19 cellular contexts compared by ENCODE assay signal in the genomic region with DNA sequence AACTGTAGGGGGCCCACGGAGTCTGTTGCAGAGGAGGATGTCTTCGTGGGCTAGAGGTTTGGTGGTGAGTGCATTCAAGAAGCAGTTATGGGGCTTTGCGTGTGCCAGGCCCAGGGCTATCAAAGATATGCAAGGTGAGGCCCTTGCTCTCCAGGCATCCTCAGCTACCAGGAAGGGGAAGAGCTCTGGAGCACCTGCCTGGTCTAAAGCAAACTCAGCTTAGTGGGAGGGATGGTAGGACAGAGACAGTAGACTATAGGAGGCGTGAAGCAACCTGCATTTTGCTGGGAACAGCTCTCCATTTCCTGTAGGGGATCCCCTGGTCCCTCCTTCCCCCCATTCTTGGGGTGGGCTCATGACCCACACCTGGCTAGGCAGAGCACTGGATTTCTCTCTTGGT.
"Had no signal": no experiment of that assay in that cellular context is flagged by ENCODE, and none has a peak within 500 bp of the region (broad histone marks: within the 10 kb centered on the region; RNA-seq: fewer than 3 reads in every experiment).

No MANE protein-coding gene starts in this region.

- H3K27ac Mint-ChIP-seq: activated CD4-positive, alpha-beta memory T cell treated with anti-CD3 and anti-CD28 coated beads for 36 hours; activated CD4-positive, alpha-beta T cell treated with anti-CD3 and anti-CD28 coated beads, Interleukin-2, amount 10 ng/mL, durations not matched to agents 7 days and 5 days; activated naive CD8-positive, alpha-beta T cell treated with anti-CD3 and anti-CD28 coated beads, Interleukin-2, amount 10 ng/mL, durations not matched to agents 7 days and 5 days; T-helper 1 cell treated with Interleukin-12 subunit alpha and Interleukin-12 subunit beta and Interleukin-4 antibody, amounts not matched to agents 30 μg/mL and 1 μg/mL, for 36 hours had no signal

- H3K4me3 ChIP-seq: adrenal gland had no signal

- ATAC-seq: PC-3 had no signal

- H3K27me3 ChIP-seq: adrenal gland had no signal

- FAIRE-seq: colon had no signal

- H3K4me1 ChIP-seq: adrenal gland had no signal

- H3K36me3 ChIP-seq: adrenal gland had no signal

- DNase-seq: activated CD4-positive, alpha-beta memory T cell treated with anti-CD3 and anti-CD28 coated beads for 36 hours; activated CD4-positive, alpha-beta T cell treated with anti-CD3 and anti-CD28 coated beads, Interleukin-2, amount 10 ng/mL, durations not matched to agents 7 days and 5 days; activated CD4-positive, CD25-positive, alpha-beta regulatory T cell; activated CD8-positive, alpha-beta memory T cell treated with anti-CD3 and anti-CD28 coated beads for 24 hours; activated naive CD4-positive, alpha-beta T cell treated with anti-CD3 and anti-CD28 coated beads, Interleukin-2, amount 50 U/mL, for 16 hours; activated naive CD8-positive, alpha-beta T cell treated with anti-CD3 and anti-CD28 coated beads, Interleukin-2, amount 10 ng/mL, durations not matched to agents 7 days and 5 days; cerebellar nuclear complex; KG1; NCI-H1048; NCI-H1694; NCI-H2029 treated with DMSO at 0.1 percent for 48 hours; NCI-H446 treated with DMSO at 0.1 percent for 48 hours; NCI-H524 treated with DMSO at 0.1 percent for 48 hours; PC-3; SHP77 treated with DMSO at 0.1 percent for 48 hours; T-helper 9 cell had no signal

- H3K36me3 Mint-ChIP-seq: activated CD4-positive, alpha-beta memory T cell treated with anti-CD3 and anti-CD28 coated beads for 36 hours had no signal

- H3K27me3 Mint-ChIP-seq: activated CD4-positive, alpha-beta memory T cell treated with anti-CD3 and anti-CD28 coated beads for 36 hours had no signal

- H3K4me1 Mint-ChIP-seq: activated naive CD8-positive, alpha-beta T cell treated with anti-CD3 and anti-CD28 coated beads, Interleukin-2, amount 10 ng/mL, durations not matched to agents 7 days and 5 days had no signal

- H3K4me3 Mint-ChIP-seq: activated CD4-positive, alpha-beta memory T cell treated with anti-CD3 and anti-CD28 coated beads for 36 hours; activated CD4-positive, alpha-beta T cell treated with anti-CD3 and anti-CD28 coated beads, Interleukin-2, amount 10 ng/mL, durations not matched to agents 7 days and 5 days; activated naive CD8-positive, alpha-beta T cell treated with anti-CD3 and anti-CD28 coated beads, Interleukin-2, amount 10 ng/mL, durations not matched to agents 7 days and 5 days; T-helper 1 cell treated with Interleukin-12 subunit alpha and Interleukin-12 subunit beta and Interleukin-4 antibody, amounts not matched to agents 30 μg/mL and 1 μg/mL, for 36 hours had no signal

- H3K9me3 ChIP-seq: adrenal gland had no signal
